In genomic region chr15:40105517-40106202, GRCh38 we compare ENCODE assay signal across 9 cellular contexts. TPM values are rescaled to one million over a fixed set of nuclear protein-coding genes. Genes with fewer than 3 reads are reported as not detected.
A peak's percentile ranks its signal among the peaks of the same experiment; 100 is the strongest.
DNase-seq lines count a peak whose midpoint lies in the region; ATAC-seq, FAIRE-seq and TF ChIP-seq lines count a peak whose summit lies in the region.
"Had no signal": no experiment of that assay in that cellular context is flagged by ENCODE, and none has a peak within 500 bp of the region (broad histone marks: within the 10 kb centered on the region; RNA-seq: fewer than 3 reads in every experiment).

No MANE protein-coding gene starts in this region.

- peak overlapping the region; percentile 70 for H3K4me3 Mint-ChIP-seq in activated naive CD8-positive, alpha-beta T cell treated with anti-CD3 and anti-CD28 coated beads for 36 hours

- peak overlapping the region; percentile 91 for H3K27ac ChIP-seq in trophoblast cell (ENCODE audit: low read depth, low read length)

- H3K36me3 Mint-ChIP-seq in activated naive CD8-positive, alpha-beta T cell treated with anti-CD3 and anti-CD28 coated beads for 36 hours: peaks cover 4% of the 10 kb centered on the region

- peak overlapping the region; percentile 81 for H3K4ac ChIP-seq in trophoblast cell (ENCODE audit: low read depth, low read length)

- H3K14ac ChIP-seq in trophoblast cell (ENCODE audit: low read length): peak overlapping the region; percentile 77

- H3K79me1 ChIP-seq in trophoblast cell (ENCODE audit: low read length): peaks cover 55% of the 10 kb centered on the region

- H3K27ac Mint-ChIP-seq in activated naive CD8-positive, alpha-beta T cell treated with anti-CD3 and anti-CD28 coated beads for 36 hours: peak overlapping the region; percentile 91

- H3K18ac ChIP-seq in trophoblast cell (ENCODE audit: low read length): peak overlapping the region; percentile 75

- H3K4me2 ChIP-seq in trophoblast cell (ENCODE audit: low read length): peak overlapping the region; percentile 89

- no peak for TF ChIP-seq CTCF in D721Med (IDR thresholded peaks at IDR 0.05; ENCODE audit: insufficient read depth, missing control alignments)

- no peak overlapping the region for H3K4me3 ChIP-seq in trophoblast cell (ENCODE audit: low read depth, low read length)

- H3K9ac ChIP-seq in trophoblast cell (ENCODE audit: low read length): no peak overlapping the region

- H4K8ac ChIP-seq in trophoblast cell (ENCODE audit: low read depth, low read length): peak overlapping the region; percentile 78

- no CpG with 5 or more reads among the region's 9 CpGs for WGBS in trophoblast cell (ENCODE audit: extremely low coverage, insufficient coverage, insufficient read length)

- H3K79me2 ChIP-seq in trophoblast cell (ENCODE audit: control insufficient read depth, insufficient read depth, low read length, poor library complexity): peaks cover 20% of the 10 kb centered on the region

- H4K12ac ChIP-seq in trophoblast cell (ENCODE audit: low read depth, low read length): peak overlapping the region; percentile 24

- peak overlapping the region; percentile 24 for H2AFZ ChIP-seq in trophoblast cell (ENCODE audit: insufficient read depth, low read length, poor library complexity)

- peaks cover 4% of the 10 kb centered on the region for H3K27me3 Mint-ChIP-seq in activated naive CD8-positive, alpha-beta T cell treated with anti-CD3 and anti-CD28 coated beads for 36 hours

- H3K23ac ChIP-seq in trophoblast cell (ENCODE audit: low read length): no peak overlapping the region

- H3K9me3 ChIP-seq in trophoblast cell (ENCODE audit: insufficient read depth, low read depth, low read length): no peaks in the 10 kb centered on the region

- H2BK5ac ChIP-seq in trophoblast cell (ENCODE audit: low read depth, low read length, poor library complexity): peak overlapping the region; percentile 90

- ATAC-seq in HG02840 (IDR thresholded peaks at IDR 0.05; ENCODE audit: low FRiP score, unreplicated experiment) (peak; percentile 15), HG03135 (IDR thresholded peaks at IDR 0.05; ENCODE audit: unreplicated experiment) (no peak)

- peaks cover 58 to 66% of the 10 kb centered on the region in 2 experiments for H3K4me1 ChIP-seq in trophoblast cell (ENCODE audit: control insufficient read depth in 1 of 2, insufficient read depth in 2 of 2, low read length in 2 of 2)

- H2AK5ac ChIP-seq in trophoblast cell (ENCODE audit: low read length): peak overlapping the region; percentile 80

- H3K9me3 Mint-ChIP-seq in activated naive CD8-positive, alpha-beta T cell treated with anti-CD3 and anti-CD28 coated beads for 36 hours: no peaks in the 10 kb centered on the region

- FAIRE-seq in D721Med (lab: Jason Lieb, UNC): no peak
- FAIRE-seq: TTC549 had no signal

- H2BK120ac ChIP-seq in trophoblast cell (ENCODE audit: insufficient read depth, low read length, poor library complexity): peak overlapping the region; percentile 73

- no peaks in the 10 kb centered on the region for H3K27me3 ChIP-seq in trophoblast cell (ENCODE audit: insufficient read depth, low read length)

- peak overlapping the region; percentile 92 for H2BK12ac ChIP-seq in trophoblast cell (ENCODE audit: low read length)

- peak overlapping the region; percentile 87 for H4K91ac ChIP-seq in trophoblast cell (ENCODE audit: low read depth, low read length)

- peak; percentile 23 for DNase-seq in D721Med (ENCODE audit: insufficient read length, low spot score)
- DNase-seq in activated naive CD8-positive, alpha-beta T cell treated with anti-CD3 and anti-CD28 coated beads for 36 hours: peak; percentile 49
- no peak for DNase-seq in trophoblast cell
- no peak for DNase-seq in NCI-H2081 (lab: John Stamatoyannopoulos, UW)
- no peak for DNase-seq in COR-L47 (lab: John Stamatoyannopoulos, UW)
- DNase-seq in Kasumi-1 (lab: John Stamatoyannopoulos, UW): no peak

- H3K4me1 Mint-ChIP-seq in activated naive CD8-positive, alpha-beta T cell treated with anti-CD3 and anti-CD28 coated beads for 36 hours: peaks cover 68% of the 10 kb centered on the region

- peaks cover 9 to 18% of the 10 kb centered on the region in 2 experiments for H3K36me3 ChIP-seq in trophoblast cell (ENCODE audit: control insufficient read depth in 1 of 2, insufficient read depth in 2 of 2, low read length in 2 of 2)

RNA-seq across cellular contexts. Expression of gene BMF, which starts 3.0 kb away (rescaled TPM):
- 1 to 10 TPM; 5.1 to 5.4 TPM for total RNA-seq in activated naive CD8-positive, alpha-beta T cell treated with anti-CD3 and anti-CD28 coated beads for 36 hours
- 20.8 and 22.5 TPM in 2 replicates for polyA plus RNA-seq in trophoblast cell (2013)

RNA-seq across cellular contexts. Expression of gene BUB1B, which starts 55.2 kb away (rescaled TPM):
- total RNA-seq in activated naive CD8-positive, alpha-beta T cell treated with anti-CD3 and anti-CD28 coated beads for 36 hours: 10 to 100 TPM; 62.3 to 70.6 TPM
- polyA plus RNA-seq in trophoblast cell (2013): 22.5 and 26.1 TPM in 2 replicates

Comparison
In these comparisons a context has a peak if more than half of its experiments do, and no peak if none do; other contexts are left out.
1. DNase-seq: peak in D721Med (single experiment) and activated naive CD8-positive, alpha-beta T cell treated with anti-CD3 and anti-CD28 coated beads for 36 hours (single experiment); none in trophoblast cell (0 of 2), NCI-H2081 (0 of 2), COR-L47 (single experiment) and Kasumi-1 (0 of 2).